In the genomic region with DNA sequence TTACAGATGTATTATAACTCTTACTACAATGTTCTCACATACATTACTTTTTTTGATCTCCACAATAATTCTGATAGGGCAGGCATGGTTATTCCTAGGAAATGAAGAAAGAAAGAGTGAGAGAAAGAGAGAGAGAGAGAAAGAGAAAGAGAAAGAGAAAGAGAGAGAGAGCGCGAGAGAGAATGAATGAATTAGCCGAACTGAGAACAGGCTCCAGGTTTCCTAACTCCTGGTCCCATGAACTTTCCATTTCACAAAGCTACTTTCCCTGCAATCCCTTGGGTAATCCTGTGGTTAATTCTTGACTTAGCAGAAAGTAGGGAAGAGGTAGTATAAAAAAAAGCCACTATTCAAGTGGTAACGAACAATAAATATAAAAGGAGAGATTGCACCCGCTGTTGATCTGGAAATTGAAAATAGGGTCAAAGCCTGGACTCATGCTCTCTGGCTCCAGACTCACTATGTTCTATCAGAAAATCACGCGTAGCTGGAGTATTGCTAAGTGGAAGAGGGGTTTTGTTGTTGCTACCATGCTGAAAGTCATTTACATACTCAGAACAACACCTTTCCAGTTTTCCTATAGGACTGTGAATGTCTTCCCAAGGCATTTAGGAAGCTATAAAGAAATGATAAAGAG, we compare ENCODE assay signal across 29 cellular contexts.
"Had no signal": no experiment of that assay in that cellular context is flagged by ENCODE, and none has a peak within 500 bp of the region (broad histone marks: within the 10 kb centered on the region; RNA-seq: fewer than 3 reads in every experiment).

No MANE protein-coding gene starts in this region.

- H3K9ac ChIP-seq: neural progenitor cell had no signal

- ATAC-seq: naive thymus-derived CD4-positive, alpha-beta T cell; natural killer cell; pancreas; psoas muscle; right cardiac atrium; sciatic nerve; stimulated activated memory B cell treated with anti-CD40 and anti-IgM and Interleukin-4, amounts not matched to agents 10 μg/mL and 1 μg/mL and 100 μg/mL, for 72 hours; stimulated activated naive CD8-positive, alpha-beta T cell treated with anti-CD3 and anti-CD28 coated beads, Interleukin-15, amount 100 ng/mL, for 72 hours; stimulated activated naive CD8-positive, alpha-beta T cell treated with anti-CD3 and anti-CD28 coated beads, Interleukin-15, Interleukin-2, amounts not matched to agents 100 U/mL and 50 U/mL, for 24 hours had no signal

- H3K36me3 Mint-ChIP-seq: naive thymus-derived CD4-positive, alpha-beta T cell; natural killer cell; neural progenitor cell; stimulated activated memory B cell treated with anti-CD40 and anti-IgM and Interleukin-4, amounts not matched to agents 10 μg/mL and 1 μg/mL and 100 μg/mL, for 72 hours had no signal

- H3K4me3 ChIP-seq: neural progenitor cell, pancreas, psoas muscle, skin epidermis, smooth muscle cell, spleen, thoracic aorta, thyroid gland, tibial nerve, vagina had no signal

- H3K27ac Mint-ChIP-seq: naive thymus-derived CD4-positive, alpha-beta T cell; natural killer cell; nephron; neural progenitor cell; progenitor cell of endocrine pancreas; stimulated activated memory B cell treated with anti-CD40 and anti-IgM and Interleukin-4, amounts not matched to agents 10 μg/mL and 1 μg/mL and 100 μg/mL, for 72 hours; stimulated activated naive CD8-positive, alpha-beta T cell treated with anti-CD3 and anti-CD28 coated beads, Interleukin-15, amount 100 ng/mL, for 72 hours had no signal

- H3K36me3 ChIP-seq: neural progenitor cell, pancreas, spleen, thoracic aorta, thyroid gland, tibial nerve, vagina had no signal

- H3K27ac ChIP-seq: neural progenitor cell, pancreas, psoas muscle, skin epidermis, spleen, thoracic aorta, thyroid gland, tibial nerve, vagina had no signal

- H3K4me2 ChIP-seq: neural progenitor cell, smooth muscle cell had no signal

- H3K27me3 Mint-ChIP-seq: progenitor cell of endocrine pancreas had no signal

- H3K4me1 ChIP-seq: neural progenitor cell, pancreas, psoas muscle, spleen had no signal

- H3K4me3 Mint-ChIP-seq: naive thymus-derived CD4-positive, alpha-beta T cell; natural killer cell; nephron; neural progenitor cell; stimulated activated memory B cell treated with anti-CD40 and anti-IgM and Interleukin-4, amounts not matched to agents 10 μg/mL and 1 μg/mL and 100 μg/mL, for 72 hours; stimulated activated naive CD8-positive, alpha-beta T cell treated with anti-CD3 and anti-CD28 coated beads, Interleukin-15, amount 100 ng/mL, for 72 hours had no signal

- DNase-seq: naive thymus-derived CD4-positive, alpha-beta T cell; natural killer cell; occipital lobe; pancreas; posterior cingulate gyrus; psoas muscle; right cardiac atrium; spleen; stimulated activated CD4-positive, alpha-beta T cell treated with anti-CD3 and anti-CD28 coated beads, Interleukin-12 subunit alpha, Interleukin-12 subunit beta, amount 100 ng/mL, for 4 hours; stimulated activated CD4-positive, alpha-beta T cell treated with anti-CD3 and anti-CD28 coated beads, Interleukin-1b, Interleukin-23, amount 100 ng/mL, for 48 hours; stimulated activated CD4-positive, alpha-beta T cell treated with anti-CD3 and anti-CD28 coated beads, Interleukin-4, amount 100 ng/mL, for 1 hour; stimulated activated CD4-positive, alpha-beta T cell treated with anti-CD3 and anti-CD28 coated beads, Interleukin-4, amount 100 ng/mL, for 4 hours; stimulated activated CD8-positive, alpha-beta memory T cell treated with anti-CD3 and anti-CD28 coated beads, Interleukin-4, amount 100 ng/mL, for 48 hours; stimulated activated naive CD4-positive, alpha-beta T cell; stimulated activated naive CD8-positive, alpha-beta T cell treated with anti-CD3 and anti-CD28 coated beads, Interleukin-15, amount 100 ng/mL, for 72 hours; stimulated activated naive CD8-positive, alpha-beta T cell treated with anti-CD3 and anti-CD28 coated beads, Interleukin-15, Interleukin-2, amounts not matched to agents 100 U/mL and 50 U/mL, for 24 hours; thyroid gland; trophoblast cell had no signal

- H3K9me3 ChIP-seq: pancreas, psoas muscle, thoracic aorta, thyroid gland, tibial nerve, vagina had no signal

- H3K9me3 Mint-ChIP-seq: naive thymus-derived CD4-positive, alpha-beta T cell; natural killer cell; nephron; neural progenitor cell; stimulated activated memory B cell treated with anti-CD40 and anti-IgM and Interleukin-4, amounts not matched to agents 10 μg/mL and 1 μg/mL and 100 μg/mL, for 72 hours; stimulated activated naive CD8-positive, alpha-beta T cell treated with anti-CD3 and anti-CD28 coated beads, Interleukin-15, amount 100 ng/mL, for 72 hours had no signal

- H3K27me3 ChIP-seq: neural progenitor cell, pancreas, spleen, thyroid gland, tibial nerve, vagina had no signal

- FAIRE-seq: pancreas, urothelium cell line had no signal

- H3K4me1 Mint-ChIP-seq: natural killer cell, nephron had no signal

- H2AFZ ChIP-seq: neural progenitor cell had no signal
